ENCODE assay signal across 1 cellular context in genomic region chr15:82401918-82402317, GRCh38. TPM values are rescaled to one million over a fixed set of nuclear protein-coding genes. Genes with fewer than 3 reads are reported as not detected.
"Had no signal": no experiment of that assay in that cellular context is flagged by ENCODE, and none has a peak within 500 bp of the region (broad histone marks: within the 10 kb centered on the region; RNA-seq: fewer than 3 reads in every experiment).

No MANE protein-coding gene starts in this region.

RNA-seq across cellular contexts. Expression of gene GOLGA6L10, which starts 52.6 kb away (rescaled TPM):
- polyA plus RNA-seq: GM23248 had no signal
